ENCODE assay signal across 2 cellular contexts in the genomic region with DNA sequence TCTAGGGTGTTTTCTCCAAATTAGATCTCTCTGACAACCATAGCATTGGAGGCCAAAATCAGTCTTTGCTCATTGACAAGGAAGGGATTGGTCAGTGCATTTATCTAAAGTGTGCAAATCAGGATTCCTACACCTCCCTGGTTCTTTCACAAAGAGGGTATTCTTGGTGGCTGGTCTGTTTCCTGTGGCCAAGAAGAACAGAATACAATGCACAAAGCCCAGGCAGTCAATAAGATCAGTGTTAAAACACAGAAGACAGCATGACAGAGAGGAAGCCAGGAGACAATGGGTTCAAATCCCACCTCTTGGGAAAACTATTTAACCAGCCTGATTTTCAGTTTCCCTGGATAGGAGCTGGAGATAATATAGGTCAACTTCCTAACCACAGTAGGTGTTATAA.
TF ChIP-seq lines count a peak whose summit lies in the region.

No MANE protein-coding gene starts in this region.

TF ChIP-seq in HepG2, 621 proteins besides CTCF, POLR2A, EP300 and RAD21:
- TF ChIP-seq SOX13 (IDR thresholded peaks at IDR 0.05), result no peak
- peak in 1 of 2 experiments; percentile 30; a peak in 1 of 4 replicates for TF ChIP-seq SOX13 (CRISPR knock-in tag; conservative IDR thresholded peaks at IDR 0.05 in 1 of 2, IDR thresholded peaks at IDR 0.05 in 1 of 2)
- no peak for TF ChIP-seq ZNF558 (CRISPR knock-in tag; IDR thresholded peaks at IDR 0.05; ENCODE audit: borderline replicate concordance)
- peak; percentile 35; the same call in 1 of the 2 replicates for TF ChIP-seq SOX5 (CRISPR knock-in tag; IDR thresholded peaks at IDR 0.05; ENCODE audit: borderline replicate concordance)

TF ChIP-seq in endothelial cell of umbilical vein, 7 proteins besides CTCF, POLR2A, EP300 and RAD21:
- no peak for TF ChIP-seq FOS (IDR thresholded peaks at IDR 0.05; ENCODE audit: borderline replicate concordance, insufficient read depth, low read length)
- no peak for TF ChIP-seq JUN (IDR thresholded peaks at IDR 0.05; ENCODE audit: borderline replicate concordance, insufficient read depth, insufficient read length, low read depth)
- TF ChIP-seq, protein P1, sequence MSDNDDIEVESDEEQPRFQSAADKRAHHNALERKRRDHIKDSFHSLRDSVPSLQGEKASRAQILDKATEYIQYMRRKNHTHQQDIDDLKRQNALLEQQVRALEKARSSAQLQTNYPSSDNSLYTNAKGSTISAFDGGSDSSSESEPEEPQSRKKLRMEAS (IDR thresholded peaks at IDR 0.05; ENCODE audit: insufficient read depth, insufficient read length), result no peak
- TF ChIP-seq POLR2AphosphoS5 (IDR thresholded peaks at IDR 0.05; ENCODE audit: insufficient read depth, low read depth, low read length), result no peak
- no peak for TF ChIP-seq MYC (IDR thresholded peaks at IDR 0.05; ENCODE audit: low read depth, low read length)
- TF ChIP-seq EZH2 (IDR thresholded peaks at IDR 0.05; ENCODE audit: borderline replicate concordance, low read depth, low read length, severe bottlenecking), result no peak
- TF ChIP-seq GATA2 (IDR thresholded peaks at IDR 0.05; ENCODE audit: insufficient read depth, insufficient read length, low read depth, low read length), result no peak
